Comparison of ENCODE assay signal across 41 cellular contexts in genomic region chr19:23909222-23909621, GRCh38. TPM values are rescaled to one million over a fixed set of nuclear protein-coding genes. Genes with fewer than 3 reads are reported as not detected.
"Had no signal": no experiment of that assay in that cellular context is flagged by ENCODE, and none has a peak within 500 bp of the region (broad histone marks: within the 10 kb centered on the region; RNA-seq: fewer than 3 reads in every experiment).

No MANE protein-coding gene starts in this region.

- H3K27me3 ChIP-seq: adrenal gland, ascending aorta, body of pancreas, brain microvascular endothelial cell, breast epithelium, cardiac muscle cell had no signal

- H3K27me3 Mint-ChIP-seq: activated naive CD4-positive, alpha-beta T cell treated with anti-CD3 and anti-CD28 coated beads, Interleukin-2, amount 10 ng/mL, durations not matched to agents 7 days and 5 days; activated naive CD4-positive, alpha-beta T cell treated with anti-CD3 and anti-CD28 coated beads, Interleukin-2, amount 50 U/mL, for 24 hours; activated naive CD8-positive, alpha-beta T cell treated with anti-CD3 and anti-CD28 coated beads, Interleukin-2, amount 50 U/mL, for 24 hours; activated T-helper 17 cell treated with anti-CD3 and anti-CD28 coated beads, Interleukin-2, amount 50 U/mL, for 72 hours; central memory CD8-positive, alpha-beta T cell had no signal

- H3K27ac ChIP-seq: adrenal gland, ascending aorta, body of pancreas, brain microvascular endothelial cell, breast epithelium, cardiac muscle cell had no signal

- H3K9me3 Mint-ChIP-seq: central memory CD8-positive, alpha-beta T cell had no signal

- H3K4me1 Mint-ChIP-seq: activated naive CD4-positive, alpha-beta T cell treated with anti-CD3 and anti-CD28 coated beads, Interleukin-2, amount 10 ng/mL, durations not matched to agents 7 days and 5 days; activated naive CD4-positive, alpha-beta T cell treated with anti-CD3 and anti-CD28 coated beads, Interleukin-2, amount 50 U/mL, for 24 hours; activated T-helper 17 cell treated with anti-CD3 and anti-CD28 coated beads, Interleukin-2, amount 50 U/mL, for 72 hours; brain; central memory CD8-positive, alpha-beta T cell had no signal

- H3K27ac Mint-ChIP-seq: activated naive CD4-positive, alpha-beta T cell treated with anti-CD3 and anti-CD28 coated beads for 36 hours; activated naive CD4-positive, alpha-beta T cell treated with anti-CD3 and anti-CD28 coated beads, Interleukin-2, amount 10 ng/mL, durations not matched to agents 7 days and 5 days; activated naive CD4-positive, alpha-beta T cell treated with anti-CD3 and anti-CD28 coated beads, Interleukin-2, amount 50 U/mL, for 24 hours; activated naive CD4-positive, alpha-beta T cell treated with anti-CD3 and anti-CD28 coated beads, Interleukin-2, amount 50 U/mL, for 72 hours; activated naive CD8-positive, alpha-beta T cell; activated naive CD8-positive, alpha-beta T cell treated with anti-CD3 and anti-CD28 coated beads for 36 hours; activated naive CD8-positive, alpha-beta T cell treated with anti-CD3 and anti-CD28 coated beads, Interleukin-2, amount 10 ng/mL, durations not matched to agents 7 days and 5 days; activated naive CD8-positive, alpha-beta T cell treated with anti-CD3 and anti-CD28 coated beads, Interleukin-2, amount 50 U/mL, for 24 hours; activated T-cell treated with anti-CD3 and anti-CD28 coated beads, Interleukin-2, amount 50 U/mL, for 24 hours; activated T-cell treated with anti-CD3 and anti-CD28 coated beads, Interleukin-2, amount 50 U/mL, for 72 hours; activated T-helper 1 cell treated with anti-CD3 and anti-CD28 coated beads, Interleukin-12 subunit alpha, Interleukin-12 subunit beta, Interleukin-2, Interleukin-4 antibody, amounts not matched to agents 30 ng/mL and 10 ng/mL and 1 ng/mL, durations not matched to agents 14 hours and 24 hours and 36 hours; activated T-helper 17 cell treated with anti-CD3 and anti-CD28 coated beads, Interleukin-2, amount 50 U/mL, for 72 hours; activated T-helper 2 cell treated with anti-CD3 and anti-CD28 coated beads, Interferon-gamma antibody, Interleukin-2, Interleukin-4, amounts not matched to agents 10 μg/mL and 5 μg/mL and 100 μg/mL, durations not matched to agents 14 hours and 24 hours and 36 hours; brain had no signal

- H3K4me1 ChIP-seq: adrenal gland, ascending aorta, body of pancreas, breast epithelium had no signal

- H3K4me3 Mint-ChIP-seq: activated naive CD4-positive, alpha-beta T cell treated with anti-CD3 and anti-CD28 coated beads for 36 hours; activated naive CD4-positive, alpha-beta T cell treated with anti-CD3 and anti-CD28 coated beads, Interleukin-2, amount 10 ng/mL, durations not matched to agents 7 days and 5 days; activated naive CD4-positive, alpha-beta T cell treated with anti-CD3 and anti-CD28 coated beads, Interleukin-2, amount 50 U/mL, for 24 hours; activated naive CD8-positive, alpha-beta T cell; activated naive CD8-positive, alpha-beta T cell treated with anti-CD3 and anti-CD28 coated beads for 36 hours; activated naive CD8-positive, alpha-beta T cell treated with anti-CD3 and anti-CD28 coated beads, Interleukin-2, amount 10 ng/mL, durations not matched to agents 7 days and 5 days; activated naive CD8-positive, alpha-beta T cell treated with anti-CD3 and anti-CD28 coated beads, Interleukin-2, amount 50 U/mL, for 24 hours; activated T-cell treated with anti-CD3 and anti-CD28 coated beads, Interleukin-2, amount 50 U/mL, for 24 hours; activated T-cell treated with anti-CD3 and anti-CD28 coated beads, Interleukin-2, amount 50 U/mL, for 4 hours; activated T-cell treated with anti-CD3 and anti-CD28 coated beads, Interleukin-2, amount 50 U/mL, for 72 hours; activated T-helper 1 cell treated with anti-CD3 and anti-CD28 coated beads, Interleukin-12 subunit alpha, Interleukin-12 subunit beta, Interleukin-2, Interleukin-4 antibody, amounts not matched to agents 30 ng/mL and 10 ng/mL and 1 ng/mL, durations not matched to agents 14 hours and 24 hours and 36 hours; activated T-helper 17 cell treated with anti-CD3 and anti-CD28 coated beads, Interleukin-2, amount 50 U/mL, for 72 hours; brain; central memory CD8-positive, alpha-beta T cell had no signal

- H3K4me3 ChIP-seq: adrenal gland, ascending aorta, body of pancreas, breast epithelium, cardiac muscle cell had no signal

- H3K36me3 Mint-ChIP-seq: activated naive CD8-positive, alpha-beta T cell treated with anti-CD3 and anti-CD28 coated beads, Interleukin-2, amount 10 ng/mL, durations not matched to agents 7 days and 5 days; brain had no signal

- FAIRE-seq: astrocyte, bronchial epithelial cell had no signal

- H3K9me3 ChIP-seq: adrenal gland had no signal

- H3K36me3 ChIP-seq: adrenal gland, ascending aorta, brain microvascular endothelial cell, breast epithelium, cardiac muscle cell had no signal

- DNase-seq: activated effector memory CD4-positive, alpha-beta T cell treated with anti-CD3 and anti-CD28 coated beads, Interleukin-2, amount 50 U/mL, for 16 hours; activated effector memory CD4-positive, alpha-beta T cell treated with Interleukin-2 at 50 U/mL for 16 hours; activated gamma-delta T cell; activated gamma-delta T cell treated with Interleukin-2 at 50 U/mL for 16 hours; activated naive CD4-positive, alpha-beta T cell; activated naive CD4-positive, alpha-beta T cell treated with anti-CD3 and anti-CD28 coated beads for 36 hours; activated naive CD4-positive, alpha-beta T cell treated with anti-CD3 and anti-CD28 coated beads, Interleukin-2, amount 10 ng/mL, durations not matched to agents 7 days and 5 days; activated naive CD4-positive, alpha-beta T cell treated with anti-CD3 and anti-CD28 coated beads, Interleukin-2, amount 50 U/mL, for 16 hours; activated naive CD4-positive, alpha-beta T cell treated with Interleukin-2 at 50 U/mL for 16 hours; activated naive CD8-positive, alpha-beta T cell treated with anti-CD3 and anti-CD28 coated beads for 36 hours; activated naive CD8-positive, alpha-beta T cell treated with anti-CD3 and anti-CD28 coated beads, Interleukin-2, amount 10 ng/mL, durations not matched to agents 7 days and 5 days; activated naive CD8-positive, alpha-beta T cell treated with anti-CD3 and anti-CD28 coated beads, Interleukin-2, amount 50 U/mL, for 24 hours; activated T-cell treated with anti-CD3 and anti-CD28 coated beads for 4 hours; activated T-cell treated with anti-CD3 and anti-CD28 coated beads, Interleukin-2, amount 50 U/mL, for 1 hour; activated T-cell treated with anti-CD3 and anti-CD28 coated beads, Interleukin-2, amount 50 U/mL, for 24 hours; activated T-cell treated with anti-CD3 and anti-CD28 coated beads, Interleukin-2, amount 50 U/mL, for 4 hours; activated T-cell treated with anti-CD3 and anti-CD28 coated beads, Interleukin-2, amount 50 U/mL, for 48 hours; activated T-cell treated with anti-CD3 and anti-CD28 coated beads, Interleukin-2, amount 50 U/mL, for 72 hours; adrenal gland; amniotic stem cell; amygdala; anterior cingulate cortex; aorta; body of pancreas; brain microvascular endothelial cell; caudate nucleus; central memory CD4-positive, alpha-beta T cell; cerebellar nuclear complex had no signal

- ATAC-seq: activated naive CD4-positive, alpha-beta T cell treated with anti-CD3 and anti-CD28 coated beads, Interleukin-2, amount 50 U/mL, for 72 hours; activated naive CD8-positive, alpha-beta T cell treated with anti-CD3 and anti-CD28 coated beads, Interleukin-2, amount 50 U/mL, for 24 hours; activated T-cell treated with anti-CD3 and anti-CD28 coated beads, Interleukin-2, amount 50 U/mL, for 4 hours; activated T-cell treated with anti-CD3 and anti-CD28 coated beads, Interleukin-2, amount 50 U/mL, for 72 hours; activated T-helper 17 cell treated with anti-CD3 and anti-CD28 coated beads, Interleukin-2, amount 50 U/mL, for 72 hours; body of pancreas had no signal

RNA-seq across cellular contexts. Expression of gene ZNF726, which starts 5.5 kb away (rescaled TPM):
- total RNA-seq: ascending aorta had no signal
